In genomic region chr7:122133477-122133876, GRCh38 we compare ENCODE assay signal across 30 cellular contexts.
"Had no signal": no experiment of that assay in that cellular context is flagged by ENCODE, and none has a peak within 500 bp of the region (broad histone marks: within the 10 kb centered on the region; RNA-seq: fewer than 3 reads in every experiment).

No MANE protein-coding gene starts in this region.

- H3K27ac Mint-ChIP-seq: activated CD4-positive, alpha-beta memory T cell treated with anti-CD3 and anti-CD28 coated beads, Interleukin-2, amount 10 ng/mL, durations not matched to agents 7 days and 5 days; activated CD4-positive, alpha-beta T cell treated with anti-CD3 and anti-CD28 coated beads, Interleukin-2, amount 10 ng/mL, durations not matched to agents 7 days and 5 days; activated naive CD4-positive, alpha-beta T cell treated with anti-CD3 and anti-CD28 coated beads, Interleukin-2, amount 10 ng/mL, durations not matched to agents 7 days and 5 days; activated naive CD4-positive, alpha-beta T cell treated with anti-CD3 and anti-CD28 coated beads, Interleukin-2, amount 50 U/mL, for 72 hours; activated naive CD8-positive, alpha-beta T cell treated with anti-CD3 and anti-CD28 coated beads, Interleukin-2, amount 10 ng/mL, durations not matched to agents 7 days and 5 days; activated T-cell treated with anti-CD3 and anti-CD28 coated beads, Interleukin-2, amount 50 U/mL, for 24 hours; activated T-cell treated with anti-CD3 and anti-CD28 coated beads, Interleukin-2, amount 50 U/mL, for 72 hours; brain; endodermal cell had no signal

- H3K4me3 ChIP-seq: ascending aorta, breast epithelium, cardiac muscle cell, colonic mucosa, esophagus muscularis mucosa, gastrocnemius medialis, heart left ventricle had no signal

- H3K36me3 ChIP-seq: breast epithelium, cardiac muscle cell, colonic mucosa, gastrocnemius medialis had no signal

- H3K27me3 Mint-ChIP-seq: activated naive CD4-positive, alpha-beta T cell treated with anti-CD3 and anti-CD28 coated beads, Interleukin-2, amount 10 ng/mL, durations not matched to agents 7 days and 5 days; activated naive CD8-positive, alpha-beta T cell treated with anti-CD3 and anti-CD28 coated beads, Interleukin-2, amount 10 ng/mL, durations not matched to agents 7 days and 5 days; activated T-cell treated with anti-CD3 and anti-CD28 coated beads, Interleukin-2, amount 50 U/mL, for 24 hours; brain had no signal

- H3K27me3 ChIP-seq: ascending aorta, breast epithelium, cardiac muscle cell, colonic mucosa, esophagus muscularis mucosa, foreskin keratinocyte, gastrocnemius medialis, heart left ventricle had no signal

- H3K4me1 ChIP-seq: colonic mucosa had no signal

- H3K4me3 Mint-ChIP-seq: activated CD4-positive, alpha-beta memory T cell treated with anti-CD3 and anti-CD28 coated beads, Interleukin-2, amount 10 ng/mL, durations not matched to agents 7 days and 5 days; activated CD4-positive, alpha-beta T cell treated with anti-CD3 and anti-CD28 coated beads, Interleukin-2, amount 10 ng/mL, durations not matched to agents 7 days and 5 days; activated naive CD4-positive, alpha-beta T cell treated with anti-CD3 and anti-CD28 coated beads, Interleukin-2, amount 10 ng/mL, durations not matched to agents 7 days and 5 days; activated naive CD8-positive, alpha-beta T cell treated with anti-CD3 and anti-CD28 coated beads, Interleukin-2, amount 10 ng/mL, durations not matched to agents 7 days and 5 days; activated T-cell treated with anti-CD3 and anti-CD28 coated beads, Interleukin-2, amount 50 U/mL, for 24 hours; activated T-cell treated with anti-CD3 and anti-CD28 coated beads, Interleukin-2, amount 50 U/mL, for 72 hours; brain; endodermal cell had no signal

- H3K27ac ChIP-seq: ascending aorta, breast epithelium, cardiac muscle cell, colonic mucosa, esophagus muscularis mucosa, foreskin keratinocyte, gastrocnemius medialis, heart left ventricle had no signal

- DNase-seq: activated CD4-positive, alpha-beta memory T cell treated with anti-CD3 and anti-CD28 coated beads, Interleukin-2, amount 10 ng/mL, durations not matched to agents 7 days and 5 days; activated CD4-positive, alpha-beta T cell treated with anti-CD3 and anti-CD28 coated beads for 1 hour; activated CD4-positive, alpha-beta T cell treated with anti-CD3 and anti-CD28 coated beads for 4 hours; activated CD4-positive, alpha-beta T cell treated with anti-CD3 and anti-CD28 coated beads, Interleukin-2, amount 10 ng/mL, durations not matched to agents 7 days and 5 days; activated CD4-positive, alpha-beta T cell treated with anti-CD3 and anti-CD28 coated beads, Interleukin-2, amount 50 U/mL, for 4 hours; activated CD8-positive, alpha-beta memory T cell treated with anti-CD3 and anti-CD28 coated beads, Interleukin-2, amount 50 U/mL, for 48 hours; activated gamma-delta T cell; activated naive CD4-positive, alpha-beta T cell; activated naive CD4-positive, alpha-beta T cell treated with anti-CD3 and anti-CD28 coated beads, Interleukin-2, amount 10 ng/mL, durations not matched to agents 7 days and 5 days; activated naive CD8-positive, alpha-beta T cell treated with anti-CD3 and anti-CD28 coated beads, Interleukin-2, amount 10 ng/mL, durations not matched to agents 7 days and 5 days; activated T-cell treated with anti-CD3 and anti-CD28 coated beads for 4 hours; activated T-cell treated with anti-CD3 and anti-CD28 coated beads, Interleukin-2, amount 50 U/mL, for 24 hours; activated T-cell treated with anti-CD3 and anti-CD28 coated beads, Interleukin-2, amount 50 U/mL, for 72 hours; central memory CD4-positive, alpha-beta T cell; cerebellar nuclear complex; colonic mucosa; effector CD8-positive, alpha-beta T cell; endodermal cell; erythroblast; foreskin keratinocyte; gastrocnemius medialis; glutamatergic neuron; T-helper 2 cell had no signal

- H3K36me3 Mint-ChIP-seq: activated naive CD4-positive, alpha-beta T cell treated with anti-CD3 and anti-CD28 coated beads, Interleukin-2, amount 10 ng/mL, durations not matched to agents 7 days and 5 days; activated naive CD4-positive, alpha-beta T cell treated with anti-CD3 and anti-CD28 coated beads, Interleukin-2, amount 50 U/mL, for 72 hours; activated naive CD8-positive, alpha-beta T cell treated with anti-CD3 and anti-CD28 coated beads, Interleukin-2, amount 10 ng/mL, durations not matched to agents 7 days and 5 days had no signal

- H3K9me3 Mint-ChIP-seq: activated CD4-positive, alpha-beta memory T cell treated with anti-CD3 and anti-CD28 coated beads, Interleukin-2, amount 10 ng/mL, durations not matched to agents 7 days and 5 days; activated naive CD4-positive, alpha-beta T cell treated with anti-CD3 and anti-CD28 coated beads, Interleukin-2, amount 10 ng/mL, durations not matched to agents 7 days and 5 days; activated naive CD8-positive, alpha-beta T cell treated with anti-CD3 and anti-CD28 coated beads, Interleukin-2, amount 10 ng/mL, durations not matched to agents 7 days and 5 days; activated T-cell treated with anti-CD3 and anti-CD28 coated beads, Interleukin-2, amount 50 U/mL, for 72 hours; endodermal cell had no signal

- ATAC-seq: activated naive CD4-positive, alpha-beta T cell treated with anti-CD3 and anti-CD28 coated beads, Interleukin-2, amount 50 U/mL, for 72 hours; activated T-cell treated with anti-CD3 and anti-CD28 coated beads, Interleukin-2, amount 50 U/mL, for 72 hours; foreskin keratinocyte; gastrocnemius medialis; heart left ventricle had no signal

- H3K9me3 ChIP-seq: ascending aorta, breast epithelium, colonic mucosa, esophagus muscularis mucosa, gastrocnemius medialis, heart left ventricle had no signal
